1 cellular context compared by ENCODE assay signal in genomic region chr12:28023156-28023887, GRCh38.
TF ChIP-seq lines count a peak whose summit lies in the region.

No MANE protein-coding gene starts in this region.

TF ChIP-seq in endothelial cell of umbilical vein, 7 proteins besides CTCF, POLR2A, EP300 and RAD21:
- TF ChIP-seq MAX (IDR thresholded peaks at IDR 0.05; ENCODE audit: insufficient read depth, insufficient read length): no peak
- TF ChIP-seq POLR2AphosphoS5 (IDR thresholded peaks at IDR 0.05; ENCODE audit: insufficient read depth, low read depth, low read length): peak; percentile 54
- TF ChIP-seq EZH2 (IDR thresholded peaks at IDR 0.05; ENCODE audit: borderline replicate concordance, low read depth, low read length, severe bottlenecking): no peak
- TF ChIP-seq JUN (IDR thresholded peaks at IDR 0.05; ENCODE audit: borderline replicate concordance, insufficient read depth, insufficient read length, low read depth): peak; percentile 91
- no peak for TF ChIP-seq MYC (IDR thresholded peaks at IDR 0.05; ENCODE audit: low read depth, low read length)
- TF ChIP-seq FOS (IDR thresholded peaks at IDR 0.05; ENCODE audit: borderline replicate concordance, insufficient read depth, low read length): peak; percentile 99
- peak; percentile 42 for TF ChIP-seq GATA2 (IDR thresholded peaks at IDR 0.05; ENCODE audit: insufficient read depth, insufficient read length, low read depth, low read length)
